Comparison of ENCODE assay signal across 34 cellular contexts in genomic region chr1:16066245-16066644, GRCh38. TPM values are rescaled to one million over a fixed set of nuclear protein-coding genes. Genes with fewer than 3 reads are reported as not detected.
"Had no signal": no experiment of that assay in that cellular context is flagged by ENCODE, and none has a peak within 500 bp of the region (broad histone marks: within the 10 kb centered on the region; RNA-seq: fewer than 3 reads in every experiment).

No MANE protein-coding gene starts in this region.

- H3K4me3 Mint-ChIP-seq: endodermal cell; memory B cell; natural killer cell; stimulated activated effector memory CD8-positive, alpha-beta T cell treated with anti-CD3 and anti-CD28 coated beads, Interleukin-12 subunit alpha, Interleukin-12 subunit beta, amount 100 ng/mL, for 72 hours had no signal

- H3K9me3 Mint-ChIP-seq: endodermal cell; memory B cell; natural killer cell; stimulated activated effector memory CD8-positive, alpha-beta T cell treated with anti-CD3 and anti-CD28 coated beads, Interleukin-12 subunit alpha, Interleukin-12 subunit beta, amount 100 ng/mL, for 72 hours had no signal

- DNase-seq: dorsolateral prefrontal cortex; effector CD4-positive, alpha-beta T cell; endodermal cell; foreskin fibroblast; gastrocnemius medialis; head of caudate nucleus; hippocampal formation; left colon; left ventricle myocardium superior; natural killer cell; sigmoid colon; stimulated activated CD4-positive, alpha-beta T cell treated with anti-CD3 and anti-CD28 coated beads, Interleukin-2, amount 100 ng/mL, for 24 hours; stimulated activated CD4-positive, alpha-beta T cell treated with anti-CD3 and anti-CD28 coated beads, Interleukin-4, amount 100 ng/mL, for 24 hours; stimulated activated naive CD4-positive, alpha-beta T cell treated with Interleukin-2 at 50 U/mL for 16 hours; stomach; thyroid gland; trophoblast cell had no signal

- H3K27me3 ChIP-seq: dorsolateral prefrontal cortex, gastrocnemius medialis, right atrium auricular region, sigmoid colon, stomach, thyroid gland, vagina had no signal

- ATAC-seq: esophagus mucosa; gastrocnemius medialis; natural killer cell; stimulated activated effector memory CD8-positive, alpha-beta T cell treated with anti-CD3 and anti-CD28 coated beads, Interleukin-12 subunit alpha, Interleukin-12 subunit beta, amount 100 ng/mL, for 72 hours had no signal

- H3K4me3 ChIP-seq: dorsolateral prefrontal cortex, gastrocnemius medialis, lung, prostate gland, right atrium auricular region, sigmoid colon, stomach, thyroid gland, vagina had no signal

- H3K4me1 ChIP-seq: prostate gland had no signal

- H3K27ac ChIP-seq: epithelial cell of prostate, gastrocnemius medialis, neutrophil, prostate gland, right atrium auricular region, sigmoid colon, thyroid gland, vagina had no signal

- H3K36me3 Mint-ChIP-seq: memory B cell; natural killer cell; stimulated activated effector memory CD8-positive, alpha-beta T cell treated with anti-CD3 and anti-CD28 coated beads, Interleukin-12 subunit alpha, Interleukin-12 subunit beta, amount 100 ng/mL, for 72 hours had no signal

- H3K9me3 ChIP-seq: gastrocnemius medialis, neutrophil, prostate gland, right atrium auricular region, sigmoid colon, stomach, thyroid gland, vagina had no signal

- H3K36me3 ChIP-seq: gastrocnemius medialis, neutrophil, prostate gland, right atrium auricular region, sigmoid colon, stomach, thyroid gland, vagina had no signal

- H3K27ac Mint-ChIP-seq: endodermal cell; memory B cell; stimulated activated effector memory CD8-positive, alpha-beta T cell treated with anti-CD3 and anti-CD28 coated beads, Interleukin-12 subunit alpha, Interleukin-12 subunit beta, amount 100 ng/mL, for 72 hours had no signal

- FAIRE-seq: islet of Langerhans had no signal

RNA-seq across cellular contexts. Expression of gene FAM131C, which starts 7.2 kb away (rescaled TPM):
- total RNA-seq: gastrocnemius medialis, left colon, lung, mononuclear cell, natural killer cell, omental fat pad, prostate gland, skeletal muscle tissue, stomach had no signal
- polyA plus RNA-seq: lung had no signal

RNA-seq across cellular contexts. Expression of gene CLCNKB, which starts 22.7 kb away (rescaled TPM):
- total RNA-seq: esophagus mucosa, gastrocnemius medialis, glomerular endothelial cell, mononuclear cell, natural killer cell, skeletal muscle tissue, vagina had no signal
- polyA plus RNA-seq: neural cell had no signal

RNA-seq across cellular contexts. Expression of gene CLCNKA, which starts 44.4 kb away (rescaled TPM):
- total RNA-seq: glomerular endothelial cell, kidney epithelial cell, mononuclear cell, temporal lobe had no signal
- polyA plus RNA-seq: neural cell had no signal

RNA-seq across cellular contexts. Expression of gene HSPB7, which starts 48.4 kb away (rescaled TPM):
- total RNA-seq: glomerular endothelial cell, kidney epithelial cell, mononuclear cell, natural killer cell, temporal lobe had no signal
- polyA plus RNA-seq: neural cell had no signal
